ENCODE assay signal across 1 cellular context in genomic region chr6:143778926-143779325, GRCh38.
A peak's percentile ranks its signal among the peaks of the same experiment; 100 is the strongest.
TF ChIP-seq lines count a peak whose summit lies in the region.

No MANE protein-coding gene starts in this region.

TF ChIP-seq in K562, 482 proteins besides CTCF, POLR2A, EP300 and RAD21:
- TF ChIP-seq MCM5 (IDR thresholded peaks at IDR 0.05; ENCODE audit: low read depth) (no peak), ZFP91 (CRISPR knock-in tag; IDR thresholded peaks at IDR 0.05) (no peak), FOSL1 (tag; conservative IDR thresholded peaks at IDR 0.05) (0 out of 2 replicates have a peak, but pooled peaks have one; percentile 4), TEAD1 (CRISPR knock-in tag; IDR thresholded peaks at IDR 0.05) (0 out of 4 replicates have a peak, but pooled peaks of 1 of the 2 experiments have one; percentile 23)
